In genomic region chr6:19761114-19761513, GRCh38 we compare ENCODE assay signal across 1 cellular context.
TF ChIP-seq lines count a peak whose summit lies in the region.

No MANE protein-coding gene starts in this region.

TF ChIP-seq in WTC11, 78 proteins besides CTCF, POLR2A, EP300 and RAD21 (continued from another document):
- no peak for TF ChIP-seq AFF4 (CRISPR knock-in tag; IDR thresholded peaks at IDR 0.05; ENCODE audit: borderline replicate concordance)
- TF ChIP-seq ZSCAN18 (CRISPR knock-in tag; IDR thresholded peaks at IDR 0.05) = no peak
- peak; percentile 55 for TF ChIP-seq USF2 (CRISPR knock-in tag; IDR thresholded peaks at IDR 0.05)
